ENCODE assay signal across 16 cellular contexts in the genomic region with DNA sequence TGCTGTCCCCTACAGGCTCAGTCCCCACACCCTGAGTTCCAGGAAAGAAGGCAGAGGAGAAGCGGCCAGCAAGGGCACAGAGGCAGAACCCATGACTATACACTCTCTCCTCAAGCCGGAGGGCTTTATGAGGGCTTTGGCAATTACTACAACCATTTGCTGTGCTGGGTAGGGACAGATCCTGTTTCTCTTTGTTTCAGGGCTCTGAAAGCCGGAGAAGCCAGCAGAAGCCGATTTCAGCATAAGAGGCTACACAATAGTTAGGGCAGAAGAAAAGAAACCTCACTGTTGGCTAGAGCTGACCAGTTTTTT. TPM values are rescaled to one million over a fixed set of nuclear protein-coding genes. Genes with fewer than 3 reads are reported as not detected.
DNase-seq lines count a peak whose midpoint lies in the region; ATAC-seq and TF ChIP-seq lines count a peak whose summit lies in the region.
"Had no signal": no experiment of that assay in that cellular context is flagged by ENCODE, and none has a peak within 500 bp of the region (broad histone marks: within the 10 kb centered on the region; RNA-seq: fewer than 3 reads in every experiment).

No MANE protein-coding gene starts in this region.

- no peak overlapping the region for H3K9ac ChIP-seq in neural progenitor cell

- peaks cover 6% of the 10 kb centered on the region for H4K20me1 ChIP-seq in neural progenitor cell (ENCODE audit: low read depth)

- intact Hi-C loops in heart right ventricle (cut with DNase I) (loop anchor here in 2 of 10 donors (10.0 kb wide), 1 partner anchor 258 kb away; no protein-coding TSS in a partner anchor), left cardiac atrium (cut with DNase I) (no loop called here), uterus (cut with DNase I; ENCODE audit: low total_unique reads) (no loop called here)

- no peak overlapping the region for H3K4me3 Mint-ChIP-seq in endothelial cell (ENCODE audit: unreplicated experiment)
- no peak overlapping the region for H3K4me3 Mint-ChIP-seq in neural progenitor cell
- H3K4me3 Mint-ChIP-seq: effector memory CD8-positive, alpha-beta T cell had no signal

- WGBS in heart right ventricle, 2 donors: 55 to 60% methylated on average over 4 of the region's 4 CpGs

- TF ChIP-seq CTCF in heart right ventricle (IDR thresholded peaks at IDR 0.05) (no peak), endothelial cell (IDR thresholded peaks at IDR 0.05; ENCODE audit: unreplicated experiment) (no peak), neural progenitor cell (IDR thresholded peaks at IDR 0.05) (no peak), uterus (IDR thresholded peaks at IDR 0.05) (no peak), foreskin keratinocyte (conservative IDR thresholded peaks at IDR 0.05) (no peak)

- peaks cover 67% of the 10 kb centered on the region for H3F3A ChIP-seq in neural progenitor cell (ENCODE audit: low read depth)

- H3K27ac Mint-ChIP-seq in endothelial cell (ENCODE audit: unreplicated experiment): peak overlapping the region; percentile 36
- H3K27ac Mint-ChIP-seq in neural progenitor cell: peak overlapping the region; percentile 98

- H3K36me3 ChIP-seq in heart right ventricle: peaks cover 0 to 61% (median 31%) of the 10 kb centered on the region in 9 donors
- H3K36me3 ChIP-seq in neural progenitor cell: no peaks in the 10 kb centered on the region
- no peaks in the 10 kb centered on the region for H3K36me3 ChIP-seq in uterus
- H3K36me3 ChIP-seq: BE2C had no signal

- H3K9me3 Mint-ChIP-seq in endothelial cell (ENCODE audit: unreplicated experiment) (no peaks in the 10 kb centered on the region), neural progenitor cell (no peaks in the 10 kb centered on the region)
- H3K9me3 Mint-ChIP-seq: effector memory CD8-positive, alpha-beta T cell had no signal

- no peaks in the 10 kb centered on the region for H3K79me2 ChIP-seq in neural progenitor cell (ENCODE audit: low read depth)

- no peak for TF ChIP-seq POLR2A in uterus (IDR thresholded peaks at IDR 0.05)

- DNase-seq in heart right ventricle: no peak
- DNase-seq in left cardiac atrium: no peak
- no peak for DNase-seq in endothelial cell (ENCODE audit: low spot score)
- peak; percentile 80 for DNase-seq in neural progenitor cell (ENCODE audit: low spot score)
- DNase-seq in uterus: no peak
- no peak for DNase-seq in NCI-H524 (lab: John Stamatoyannopoulos, UW)
- no peak for DNase-seq in OCI-M2 (lab: John Stamatoyannopoulos, UW; ENCODE audit: unreplicated experiment)
- DNase-seq in foreskin keratinocyte: no peak
- DNase-seq: activated gamma-delta T cell treated with Interleukin-2 at 50 U/mL for 16 hours; BE2C; effector memory CD8-positive, alpha-beta T cell; GF-D8; posterior cingulate gyrus; WERI-Rb-1 had no signal

- H3K27me3 Mint-ChIP-seq in endothelial cell (ENCODE audit: unreplicated experiment) (peaks cover 18% of the 10 kb centered on the region), neural progenitor cell (ENCODE audit: insufficient read depth, low read depth) (peaks cover 3% of the 10 kb centered on the region)
- H3K27me3 Mint-ChIP-seq: effector memory CD8-positive, alpha-beta T cell had no signal

- H3K27ac ChIP-seq in heart right ventricle: peak overlapping the region; percentile 68 to 91 (median 82)
- H3K27ac ChIP-seq in neural progenitor cell: peak overlapping the region; percentile 96
- H3K27ac ChIP-seq in uterus: peak overlapping the region; percentile 81 to 84
- H3K27ac ChIP-seq in foreskin keratinocyte: no peak overlapping the region
- H3K27ac ChIP-seq: WERI-Rb-1 had no signal

- ATAC-seq in heart right ventricle: no peak
- no peak for ATAC-seq in left cardiac atrium
- ATAC-seq in foreskin keratinocyte: no peak
- ATAC-seq: effector memory CD8-positive, alpha-beta T cell had no signal

- H3K36me3 Mint-ChIP-seq in endothelial cell (ENCODE audit: low read depth, unreplicated experiment) (peaks cover 27% of the 10 kb centered on the region), neural progenitor cell (peaks cover 28% of the 10 kb centered on the region)

- no peaks in the 10 kb centered on the region for H3K9me3 ChIP-seq in heart right ventricle
- H3K9me3 ChIP-seq in neural progenitor cell (ENCODE audit: low read depth): no peaks in the 10 kb centered on the region
- H3K9me3 ChIP-seq in uterus: no peaks in the 10 kb centered on the region
- H3K9me3 ChIP-seq: BE2C, HAP-1 had no signal

- H3K4me2 ChIP-seq in neural progenitor cell: peak overlapping the region; percentile 70

- H2AFZ ChIP-seq in neural progenitor cell (replicated peaks): no peak overlapping the region

- H3K4me1 ChIP-seq in heart right ventricle: peaks cover 41 to 66% (median 59%) of the 10 kb centered on the region in 9 donors
- H3K4me1 ChIP-seq in neural progenitor cell: peaks cover 63% of the 10 kb centered on the region
- H3K4me1 ChIP-seq in uterus: peaks cover 6 to 23% of the 10 kb centered on the region in 2 donors
- peaks cover 10% of the 10 kb centered on the region for H3K4me1 ChIP-seq in foreskin keratinocyte
- H3K4me1 ChIP-seq: BE2C, HAP-1 had no signal

- H3K4me3 ChIP-seq in heart right ventricle (no peak overlapping the region), neural progenitor cell (peak overlapping the region; percentile 22), uterus (no peak overlapping the region)
- H3K4me3 ChIP-seq: HAP-1 had no signal

- H3K4me1 Mint-ChIP-seq in endothelial cell (ENCODE audit: unreplicated experiment) (peaks cover 22% of the 10 kb centered on the region), neural progenitor cell (peaks cover 53% of the 10 kb centered on the region)

- H3K27me3 ChIP-seq in heart right ventricle: no peaks in the 10 kb centered on the region
- no peaks in the 10 kb centered on the region for H3K27me3 ChIP-seq in neural progenitor cell
- H3K27me3 ChIP-seq in uterus: no peaks in the 10 kb centered on the region
- H3K27me3 ChIP-seq in foreskin keratinocyte: no peaks in the 10 kb centered on the region
- H3K27me3 ChIP-seq: BE2C had no signal

RNA-seq across cellular contexts. Expression of a gene that starts 13.9 kb away (rescaled TPM):
- total RNA-seq in heart right ventricle: 1 to 10 TPM in 2 of 10 donors, under 1 TPM in 7, not detected in 1; 0.27 to 2.0 (median 0.42) TPM
- 1 to 10 TPM in 1 of 2 donors, under 1 TPM in 1; 0.29 to 3.4 TPM for polyA plus RNA-seq in heart right ventricle
- total RNA-seq in left cardiac atrium: 10 to 100 TPM in 1 of 2 donors, 1 to 10 TPM in 1; 1.7 to 12.4 TPM
- 2.4 TPM for total RNA-seq in endothelial cell (ENCODE audit: unreplicated experiment)
- 3.0 and 3.1 TPM in 2 replicates for total RNA-seq in neural progenitor cell (ENCODE audit: low replicate concordance)
- total RNA-seq in uterus: 1 to 10 TPM in 1 of 4 donors, under 1 TPM in 1, not detected in 2; 0.55 to 1.9 TPM
- total RNA-seq in foreskin keratinocyte: 1.9 and 2.4 TPM in 2 replicates
- 2.4 and 2.9 TPM in 2 replicates for polyA plus RNA-seq in foreskin keratinocyte

RNA-seq across cellular contexts. Expression of a gene that starts 23.2 kb away (rescaled TPM):
- not detected for total RNA-seq in heart right ventricle
- polyA plus RNA-seq in heart right ventricle: not detected
- not detected for total RNA-seq in left cardiac atrium
- 0.72 TPM for total RNA-seq in endothelial cell (ENCODE audit: unreplicated experiment)
- 1.5 and 1.6 TPM in 2 replicates for total RNA-seq in neural progenitor cell (ENCODE audit: low replicate concordance)
- total RNA-seq in uterus: under 1 TPM in 1 of 4 donors, not detected in 3; 0.69 TPM
- total RNA-seq in foreskin keratinocyte: 1.7 and 2.7 TPM in 2 replicates
- polyA plus RNA-seq in foreskin keratinocyte: 3.2 and 4.5 TPM in 2 replicates
- total RNA-seq: RPMI7951 had no signal

RNA-seq across cellular contexts. Expression of a gene that starts 31.7 kb away (rescaled TPM):
- 100 to 1,000 TPM in 1 of 10 donors, 10 to 100 TPM in 3, 1 to 10 TPM in 6; 1.6 to 161 (median 4.2) TPM for total RNA-seq in heart right ventricle
- 100 to 1,000 TPM; 124 to 210 TPM for polyA plus RNA-seq in heart right ventricle
- total RNA-seq in left cardiac atrium: 10 to 100 TPM; 14.2 to 24.5 TPM
- 132 TPM for total RNA-seq in endothelial cell (ENCODE audit: unreplicated experiment)
- total RNA-seq in neural progenitor cell (ENCODE audit: low replicate concordance): not detected in 2 replicates
- total RNA-seq in uterus: 1 to 10 TPM in 3 of 4 donors, not detected in 1; 2.1 to 4.7 (median 2.4) TPM
- not detected in 2 replicates for total RNA-seq in foreskin keratinocyte
- polyA plus RNA-seq in foreskin keratinocyte: 0.11 and 0.12 TPM in 2 replicates
- total RNA-seq: RPMI7951 had no signal

RNA-seq across cellular contexts. Expression of a gene that starts 39.5 kb away (rescaled TPM):
- total RNA-seq in heart right ventricle (10 to 100 TPM; 18.6 to 71.1 (median 27.1) TPM), left cardiac atrium (10 to 100 TPM; 51.5 to 64.2 TPM), endothelial cell (ENCODE audit: unreplicated experiment) (35.7 TPM), neural progenitor cell (ENCODE audit: low replicate concordance) (1.9 and 11.7 TPM in 2 replicates), uterus (100 to 1,000 TPM in 1 of 4 donors, 10 to 100 TPM in 3; 10.9 to 124 (median 16.5) TPM), foreskin keratinocyte (43.3 and 44.7 TPM in 2 replicates)
- polyA plus RNA-seq in heart right ventricle (100 to 1,000 TPM in 1 of 2 donors, 10 to 100 TPM in 1; 58.5 to 179 TPM), foreskin keratinocyte (41.0 and 44.0 TPM in 2 replicates)
